ENCODE assay signal across 13 cellular contexts in the genomic region with DNA sequence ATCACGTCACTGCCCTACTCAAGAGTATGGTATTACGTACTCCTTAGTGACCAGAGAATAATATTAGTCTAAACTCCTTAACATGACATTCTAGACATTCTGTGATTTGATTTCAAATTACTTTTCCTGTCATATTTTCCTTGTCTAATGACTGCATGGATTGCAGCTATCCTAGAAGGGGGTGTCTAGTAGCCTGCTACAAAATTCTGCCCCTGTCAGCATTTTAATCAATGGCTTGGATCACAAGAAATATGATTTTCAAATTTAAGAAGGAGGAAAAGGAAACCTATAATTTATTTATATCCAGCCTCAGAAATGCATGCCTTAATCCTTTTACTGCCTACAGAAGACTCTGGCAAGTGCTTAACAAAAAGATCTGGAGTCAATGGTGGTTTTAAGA.
A peak's percentile ranks its signal among the peaks of the same experiment; 100 is the strongest.
DNase-seq lines count a peak whose midpoint lies in the region; ATAC-seq and TF ChIP-seq lines count a peak whose summit lies in the region.
"Had no signal": no experiment of that assay in that cellular context is flagged by ENCODE, and none has a peak within 500 bp of the region (broad histone marks: within the 10 kb centered on the region; RNA-seq: fewer than 3 reads in every experiment).

No MANE protein-coding gene starts in this region.

- intact Hi-C loops in A673 (cut with micrococcal nuclease; ENCODE audit: unreplicated experiment), result no loop called here

- peaks cover 15% of the 10 kb centered on the region for H3K4me1 Mint-ChIP-seq in chondrocyte (ENCODE audit: low read depth)
- H3K4me1 Mint-ChIP-seq in activated T-helper 17 cell treated with anti-CD3 and anti-CD28 coated beads, Interleukin-2, amount 50 U/mL, for 72 hours, result no peaks in the 10 kb centered on the region
- H3K4me1 Mint-ChIP-seq: CD8-positive, alpha-beta memory T cell had no signal

- POLR2A ChIA-PET in A673 (lab: Charles Lee; ENCODE audit: low non-redundant PET), result no interaction called here

- H3K9ac ChIP-seq in Karpas-422 (ENCODE audit: low read length), result no peak overlapping the region
- H3K9ac ChIP-seq in smooth muscle cell (ENCODE audit: low read depth), result no peak overlapping the region
- H3K9ac ChIP-seq: BLaER1 had no signal

- no peaks in the 10 kb centered on the region for H4K20me1 ChIP-seq in Karpas-422 (ENCODE audit: insufficient read depth, low read depth, low read length)
- no peaks in the 10 kb centered on the region for H4K20me1 ChIP-seq in smooth muscle cell (ENCODE audit: low read depth)
- H4K20me1 ChIP-seq: BLaER1 had no signal

- no peaks in the 10 kb centered on the region for H3K27me3 Mint-ChIP-seq in chondrocyte (ENCODE audit: low read depth)
- no peaks in the 10 kb centered on the region for H3K27me3 Mint-ChIP-seq in activated T-helper 17 cell treated with anti-CD3 and anti-CD28 coated beads, Interleukin-2, amount 50 U/mL, for 72 hours
- H3K27me3 Mint-ChIP-seq: CD8-positive, alpha-beta memory T cell had no signal

- no TSS peak for BruUV-seq in A673 (replicated peaks; lab: Mats Ljungman, UMichigan)

- CTCF ChIA-PET in A673 (lab: Charles Lee), result no interaction called here

- WGBS in smooth muscle cell (ENCODE audit: low lambda C conversion rate), result 67% methylated on average over 2 of the region's 2 CpGs

- H3K4me1 ChIP-seq in A673 (ENCODE audit: insufficient read depth, low read length, poor library complexity, severe bottlenecking) (peaks cover 31% of the 10 kb centered on the region), Karpas-422 (ENCODE audit: low read length) (no peaks in the 10 kb centered on the region), smooth muscle cell (ENCODE audit: low read depth) (no peaks in the 10 kb centered on the region)
- H3K4me1 ChIP-seq: BLaER1 had no signal

- H3K9me3 ChIP-seq in A673 (ENCODE audit: low read depth, low read length, poor library complexity, severe bottlenecking) (no peaks in the 10 kb centered on the region), Karpas-422 (ENCODE audit: low read length) (no peaks in the 10 kb centered on the region), smooth muscle cell (replicated peaks; ENCODE audit: low read depth) (no peaks in the 10 kb centered on the region)
- H3K9me3 ChIP-seq: BLaER1 had no signal

- H3F3A ChIP-seq in smooth muscle cell (ENCODE audit: low read depth), result peaks cover 4% of the 10 kb centered on the region

- H3K4me2 ChIP-seq in Karpas-422 (ENCODE audit: low read depth, low read length, poor library complexity, severe bottlenecking), result no peak overlapping the region
- peak overlapping the region; percentile 25 for H3K4me2 ChIP-seq in smooth muscle cell
- H3K4me2 ChIP-seq: BLaER1 had no signal

- H3K4me3 ChIP-seq in A673 (ENCODE audit: low read depth, low read length, poor library complexity, severe bottlenecking), result no peak overlapping the region
- no peak overlapping the region for H3K4me3 ChIP-seq in Karpas-422 (ENCODE audit: low read length)
- H3K4me3 ChIP-seq in smooth muscle cell, result no peak overlapping the region
- H3K4me3 ChIP-seq: BLaER1 had no signal

- H3K27me3 ChIP-seq in A673 (replicated peaks; ENCODE audit: insufficient read depth, low read depth, low read length, poor library complexity) (no peaks in the 10 kb centered on the region), Karpas-422 (ENCODE audit: low read length) (no peaks in the 10 kb centered on the region), smooth muscle cell (ENCODE audit: low read depth) (no peaks in the 10 kb centered on the region)
- H3K27me3 ChIP-seq: BLaER1 had no signal

- no peaks in the 10 kb centered on the region for H3K9me3 Mint-ChIP-seq in chondrocyte (ENCODE audit: low read depth)
- no peaks in the 10 kb centered on the region for H3K9me3 Mint-ChIP-seq in activated T-helper 17 cell treated with anti-CD3 and anti-CD28 coated beads, Interleukin-2, amount 50 U/mL, for 72 hours
- H3K9me3 Mint-ChIP-seq: CD8-positive, alpha-beta memory T cell had no signal

- H3K36me3 Mint-ChIP-seq in chondrocyte (ENCODE audit: low read depth), result peaks cover 9% of the 10 kb centered on the region
- no peaks in the 10 kb centered on the region for H3K36me3 Mint-ChIP-seq in activated T-helper 17 cell treated with anti-CD3 and anti-CD28 coated beads, Interleukin-2, amount 50 U/mL, for 72 hours (ENCODE audit: low read depth)

- no peak overlapping the region for H3K4me3 Mint-ChIP-seq in chondrocyte (ENCODE audit: unreplicated experiment)
- no peak overlapping the region for H3K4me3 Mint-ChIP-seq in activated T-helper 17 cell treated with anti-CD3 and anti-CD28 coated beads, Interleukin-2, amount 50 U/mL, for 72 hours
- H3K4me3 Mint-ChIP-seq: CD8-positive, alpha-beta memory T cell had no signal

- DNase-seq in A673 (ENCODE audit: low spot score) (peak; percentile 15), Karpas-422 (peak; percentile 34), chondrocyte (ENCODE audit: low spot score) (no peak), smooth muscle cell (lab: John Stamatoyannopoulos, UW; ENCODE audit: unreplicated experiment) (no peak), HUDEP-2 (lab: John Stamatoyannopoulos, UW; ENCODE audit: unreplicated experiment in 76 of 76) (no peak), amniotic stem cell (lab: John Stamatoyannopoulos, UW) (no peak)
- DNase-seq: AML-193; CD8-positive, alpha-beta memory T cell; DMS53; GF-D8 had no signal

- no peaks in the 10 kb centered on the region for H3K9me2 ChIP-seq in Karpas-422 (replicated peaks; ENCODE audit: insufficient read depth, low read length)

- ATAC-seq in activated T-helper 17 cell treated with anti-CD3 and anti-CD28 coated beads, Interleukin-2, amount 50 U/mL, for 72 hours (replicated peaks), result no peak
- ATAC-seq: HCT116 had no signal

- H3K27ac ChIP-seq in A673 (ENCODE audit: low read depth, low read length, poor library complexity, severe bottlenecking), result peak overlapping the region; percentile 62
- no peak overlapping the region for H3K27ac ChIP-seq in Karpas-422 (ENCODE audit: low read length)
- peak overlapping the region; percentile 40 for H3K27ac ChIP-seq in smooth muscle cell (ENCODE audit: low read depth)
- H3K27ac ChIP-seq: BLaER1 had no signal

- H3K27ac Mint-ChIP-seq in chondrocyte (ENCODE audit: unreplicated experiment), result peak overlapping the region; percentile 29
- H3K27ac Mint-ChIP-seq in activated T-helper 17 cell treated with anti-CD3 and anti-CD28 coated beads, Interleukin-2, amount 50 U/mL, for 72 hours, result no peak overlapping the region
- H3K27ac Mint-ChIP-seq: CD8-positive, alpha-beta memory T cell had no signal

- H2AFZ ChIP-seq in Karpas-422 (ENCODE audit: low read length) (no peak overlapping the region), smooth muscle cell (ENCODE audit: low read depth) (no peak overlapping the region)

- H3K79me2 ChIP-seq in Karpas-422 (ENCODE audit: low read length) (no peaks in the 10 kb centered on the region), smooth muscle cell (ENCODE audit: low read depth) (no peaks in the 10 kb centered on the region)

- TF ChIP-seq CTCF in A673 (conservative IDR thresholded peaks at IDR 0.05; ENCODE audit: low read depth, low read length) (no peak), chondrocyte (IDR thresholded peaks at IDR 0.05) (no peak), smooth muscle cell (IDR thresholded peaks at IDR 0.05; ENCODE audit: borderline replicate concordance, insufficient read depth, poor library complexity, severe bottlenecking) (no peak)

- H3K36me3 ChIP-seq in A673 (ENCODE audit: insufficient read depth, low read length, poor library complexity, severe bottlenecking) (no peaks in the 10 kb centered on the region), Karpas-422 (ENCODE audit: insufficient read depth, low read length) (no peaks in the 10 kb centered on the region), smooth muscle cell (ENCODE audit: low read depth) (no peaks in the 10 kb centered on the region)
- H3K36me3 ChIP-seq: BLaER1 had no signal

Comparison
In these comparisons a context has a peak if more than half of its experiments do, and no peak if none do; other contexts are left out.
1. DNase-seq: peak in A673 (single experiment) and Karpas-422 (single experiment); none in chondrocyte (single experiment), smooth muscle cell (single experiment), HUDEP-2 (0 of 76) and amniotic stem cell (single experiment).